In genomic region chr5:61301820-61302563, GRCh38 we compare ENCODE assay signal across 1 cellular context.
TF ChIP-seq lines count a peak whose summit lies in the region.

No MANE protein-coding gene starts in this region.

TF ChIP-seq in HepG2, 621 proteins besides CTCF, POLR2A, EP300 and RAD21 (continued from another document and continues in another):
- TF ChIP-seq ZNF281 (CRISPR knock-in tag; IDR thresholded peaks at IDR 0.05; ENCODE audit: borderline replicate concordance) (no peak), ZNF788 (CRISPR knock-in tag; IDR thresholded peaks at IDR 0.05; ENCODE audit: borderline replicate concordance) (peak; percentile 64; the same call in 1 of the 2 replicates), ZMYM3 (CRISPR knock-in tag; IDR thresholded peaks at IDR 0.05) (0 out of 2 replicates have a peak, but pooled peaks have one; percentile 39), PBX3 (CRISPR knock-in tag; IDR thresholded peaks at IDR 0.05; ENCODE audit: borderline replicate concordance) (no peak), JUND (CRISPR knock-in tag; IDR thresholded peaks at IDR 0.05) (peak; percentile 60; the same call in 1 of the 2 replicates), MAZ (IDR thresholded peaks at IDR 0.05; ENCODE audit: borderline replicate concordance, low read depth, low read length) (no peak), MAZ (CRISPR knock-in tag; IDR thresholded peaks at IDR 0.05; ENCODE audit: low read depth) (0 out of 2 replicates have a peak, but pooled peaks have one; percentile 36), KAT8 (CRISPR knock-in tag; IDR thresholded peaks at IDR 0.05) (peak; percentile 62; the same call in 1 of the 2 replicates), GATAD1 (CRISPR knock-in tag; IDR thresholded peaks at IDR 0.05) (peak; percentile 55; the same call in 1 of the 2 replicates), ZNF230 (CRISPR knock-in tag; IDR thresholded peaks at IDR 0.05) (no peak), RFXAP (CRISPR knock-in tag; IDR thresholded peaks at IDR 0.05; ENCODE audit: borderline replicate concordance) (peak; percentile 39; the same call in 1 of the 2 replicates), NBN (conservative IDR thresholded peaks at IDR 0.05) (no peak), TP53 (CRISPR knock-in tag; conservative IDR thresholded peaks at IDR 0.05) (peak; percentile 95), POGZ (CRISPR knock-in tag; IDR thresholded peaks at IDR 0.05) (peak; percentile 90), FOXO1 (CRISPR knock-in tag; IDR thresholded peaks at IDR 0.05) (no peak; the same call in 1 of the 2 replicates), ZNF547 (CRISPR knock-in tag; IDR thresholded peaks at IDR 0.05) (peak; percentile 60; the same call in 1 of the 2 replicates), WIZ (CRISPR knock-in tag; IDR thresholded peaks at IDR 0.05) (peak; percentile 70; the same call in 1 of the 2 replicates), ZSCAN29 (CRISPR knock-in tag; conservative IDR thresholded peaks at IDR 0.05) (0 out of 2 replicates have a peak, but pooled peaks have one; percentile 52), PHB2 (IDR thresholded peaks at IDR 0.05; ENCODE audit: partially characterized antibody) (no peak), RXRA (CRISPR knock-in tag; IDR thresholded peaks at IDR 0.05) (peak; percentile 82), NR2C2 (CRISPR knock-in tag; IDR thresholded peaks at IDR 0.05; ENCODE audit: borderline replicate concordance) (peak; percentile 57; the same call in 1 of the 2 replicates), GABPB1 (CRISPR knock-in tag; IDR thresholded peaks at IDR 0.05) (peak; percentile 47; the same call in 1 of the 2 replicates), SOX5 (CRISPR knock-in tag; IDR thresholded peaks at IDR 0.05; ENCODE audit: borderline replicate concordance) (peak; percentile 74; the same call in 1 of the 2 replicates)
- TF ChIP-seq, protein P1, sequence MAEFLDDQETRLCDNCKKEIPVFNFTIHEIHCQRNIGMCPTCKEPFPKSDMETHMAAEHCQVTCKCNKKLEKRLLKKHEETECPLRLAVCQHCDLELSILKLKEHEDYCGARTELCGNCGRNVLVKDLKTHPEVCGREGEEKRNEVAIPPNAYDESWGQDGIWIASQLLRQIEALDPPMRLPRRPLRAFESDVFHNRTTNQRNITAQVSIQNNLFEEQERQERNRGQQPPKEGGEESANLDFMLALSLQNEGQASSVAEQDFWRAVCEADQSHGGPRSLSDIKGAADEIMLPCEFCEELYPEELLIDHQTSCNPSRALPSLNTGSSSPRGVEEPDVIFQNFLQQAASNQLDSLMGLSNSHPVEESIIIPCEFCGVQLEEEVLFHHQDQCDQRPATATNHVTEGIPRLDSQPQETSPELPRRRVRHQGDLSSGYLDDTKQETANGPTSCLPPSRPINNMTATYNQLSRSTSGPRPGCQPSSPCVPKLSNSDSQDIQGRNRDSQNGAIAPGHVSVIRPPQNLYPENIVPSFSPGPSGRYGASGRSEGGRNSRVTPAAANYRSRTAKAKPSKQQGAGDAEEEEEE (CRISPR knock-in tag; IDR thresholded peaks at IDR 0.05; ENCODE audit: borderline replicate concordance) = no peak
- TF ChIP-seq, protein P2, sequence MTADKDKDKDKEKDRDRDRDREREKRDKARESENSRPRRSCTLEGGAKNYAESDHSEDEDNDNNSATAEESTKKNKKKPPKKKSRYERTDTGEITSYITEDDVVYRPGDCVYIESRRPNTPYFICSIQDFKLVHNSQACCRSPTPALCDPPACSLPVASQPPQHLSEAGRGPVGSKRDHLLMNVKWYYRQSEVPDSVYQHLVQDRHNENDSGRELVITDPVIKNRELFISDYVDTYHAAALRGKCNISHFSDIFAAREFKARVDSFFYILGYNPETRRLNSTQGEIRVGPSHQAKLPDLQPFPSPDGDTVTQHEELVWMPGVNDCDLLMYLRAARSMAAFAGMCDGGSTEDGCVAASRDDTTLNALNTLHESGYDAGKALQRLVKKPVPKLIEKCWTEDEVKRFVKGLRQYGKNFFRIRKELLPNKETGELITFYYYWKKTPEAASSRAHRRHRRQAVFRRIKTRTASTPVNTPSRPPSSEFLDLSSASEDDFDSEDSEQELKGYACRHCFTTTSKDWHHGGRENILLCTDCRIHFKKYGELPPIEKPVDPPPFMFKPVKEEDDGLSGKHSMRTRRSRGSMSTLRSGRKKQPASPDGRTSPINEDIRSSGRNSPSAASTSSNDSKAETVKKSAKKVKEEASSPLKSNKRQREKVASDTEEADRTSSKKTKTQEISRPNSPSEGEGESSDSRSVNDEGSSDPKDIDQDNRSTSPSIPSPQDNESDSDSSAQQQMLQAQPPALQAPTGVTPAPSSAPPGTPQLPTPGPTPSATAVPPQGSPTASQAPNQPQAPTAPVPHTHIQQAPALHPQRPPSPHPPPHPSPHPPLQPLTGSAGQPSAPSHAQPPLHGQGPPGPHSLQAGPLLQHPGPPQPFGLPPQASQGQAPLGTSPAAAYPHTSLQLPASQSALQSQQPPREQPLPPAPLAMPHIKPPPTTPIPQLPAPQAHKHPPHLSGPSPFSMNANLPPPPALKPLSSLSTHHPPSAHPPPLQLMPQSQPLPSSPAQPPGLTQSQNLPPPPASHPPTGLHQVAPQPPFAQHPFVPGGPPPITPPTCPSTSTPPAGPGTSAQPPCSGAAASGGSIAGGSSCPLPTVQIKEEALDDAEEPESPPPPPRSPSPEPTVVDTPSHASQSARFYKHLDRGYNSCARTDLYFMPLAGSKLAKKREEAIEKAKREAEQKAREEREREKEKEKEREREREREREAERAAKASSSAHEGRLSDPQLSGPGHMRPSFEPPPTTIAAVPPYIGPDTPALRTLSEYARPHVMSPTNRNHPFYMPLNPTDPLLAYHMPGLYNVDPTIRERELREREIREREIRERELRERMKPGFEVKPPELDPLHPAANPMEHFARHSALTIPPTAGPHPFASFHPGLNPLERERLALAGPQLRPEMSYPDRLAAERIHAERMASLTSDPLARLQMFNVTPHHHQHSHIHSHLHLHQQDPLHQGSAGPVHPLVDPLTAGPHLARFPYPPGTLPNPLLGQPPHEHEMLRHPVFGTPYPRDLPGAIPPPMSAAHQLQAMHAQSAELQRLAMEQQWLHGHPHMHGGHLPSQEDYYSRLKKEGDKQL (CRISPR knock-in tag; IDR thresholded peaks at IDR 0.05; ENCODE audit: low read depth) = 0 out of 2 replicates have a peak, but pooled peaks have one; percentile 60
- TF ChIP-seq, protein P3, sequence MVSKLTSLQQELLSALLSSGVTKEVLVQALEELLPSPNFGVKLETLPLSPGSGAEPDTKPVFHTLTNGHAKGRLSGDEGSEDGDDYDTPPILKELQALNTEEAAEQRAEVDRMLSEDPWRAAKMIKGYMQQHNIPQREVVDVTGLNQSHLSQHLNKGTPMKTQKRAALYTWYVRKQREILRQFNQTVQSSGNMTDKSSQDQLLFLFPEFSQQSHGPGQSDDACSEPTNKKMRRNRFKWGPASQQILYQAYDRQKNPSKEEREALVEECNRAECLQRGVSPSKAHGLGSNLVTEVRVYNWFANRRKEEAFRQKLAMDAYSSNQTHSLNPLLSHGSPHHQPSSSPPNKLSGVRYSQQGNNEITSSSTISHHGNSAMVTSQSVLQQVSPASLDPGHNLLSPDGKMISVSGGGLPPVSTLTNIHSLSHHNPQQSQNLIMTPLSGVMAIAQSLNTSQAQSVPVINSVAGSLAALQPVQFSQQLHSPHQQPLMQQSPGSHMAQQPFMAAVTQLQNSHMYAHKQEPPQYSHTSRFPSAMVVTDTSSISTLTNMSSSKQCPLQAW (CRISPR knock-in tag; IDR thresholded peaks at IDR 0.05) = 0 out of 2 replicates have a peak, but pooled peaks have one; percentile 44
- TF ChIP-seq, protein P4, sequence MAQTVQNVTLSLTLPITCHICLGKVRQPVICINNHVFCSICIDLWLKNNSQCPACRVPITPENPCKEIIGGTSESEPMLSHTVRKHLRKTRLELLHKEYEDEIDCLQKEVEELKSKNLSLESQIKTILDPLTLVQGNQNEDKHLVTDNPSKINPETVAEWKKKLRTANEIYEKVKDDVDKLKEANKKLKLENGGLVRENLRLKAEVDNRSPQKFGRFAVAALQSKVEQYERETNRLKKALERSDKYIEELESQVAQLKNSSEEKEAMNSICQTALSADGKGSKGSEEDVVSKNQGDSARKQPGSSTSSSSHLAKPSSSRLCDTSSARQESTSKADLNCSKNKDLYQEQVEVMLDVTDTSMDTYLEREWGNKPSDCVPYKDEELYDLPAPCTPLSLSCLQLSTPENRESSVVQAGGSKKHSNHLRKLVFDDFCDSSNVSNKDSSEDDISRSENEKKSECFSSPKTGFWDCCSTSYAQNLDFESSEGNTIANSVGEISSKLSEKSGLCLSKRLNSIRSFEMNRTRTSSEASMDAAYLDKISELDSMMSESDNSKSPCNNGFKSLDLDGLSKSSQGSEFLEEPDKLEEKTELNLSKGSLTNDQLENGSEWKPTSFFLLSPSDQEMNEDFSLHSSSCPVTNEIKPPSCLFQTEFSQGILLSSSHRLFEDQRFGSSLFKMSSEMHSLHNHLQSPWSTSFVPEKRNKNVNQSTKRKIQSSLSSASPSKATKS (CRISPR knock-in tag; IDR thresholded peaks at IDR 0.05) = no peak
- TF ChIP-seq, protein P5, sequence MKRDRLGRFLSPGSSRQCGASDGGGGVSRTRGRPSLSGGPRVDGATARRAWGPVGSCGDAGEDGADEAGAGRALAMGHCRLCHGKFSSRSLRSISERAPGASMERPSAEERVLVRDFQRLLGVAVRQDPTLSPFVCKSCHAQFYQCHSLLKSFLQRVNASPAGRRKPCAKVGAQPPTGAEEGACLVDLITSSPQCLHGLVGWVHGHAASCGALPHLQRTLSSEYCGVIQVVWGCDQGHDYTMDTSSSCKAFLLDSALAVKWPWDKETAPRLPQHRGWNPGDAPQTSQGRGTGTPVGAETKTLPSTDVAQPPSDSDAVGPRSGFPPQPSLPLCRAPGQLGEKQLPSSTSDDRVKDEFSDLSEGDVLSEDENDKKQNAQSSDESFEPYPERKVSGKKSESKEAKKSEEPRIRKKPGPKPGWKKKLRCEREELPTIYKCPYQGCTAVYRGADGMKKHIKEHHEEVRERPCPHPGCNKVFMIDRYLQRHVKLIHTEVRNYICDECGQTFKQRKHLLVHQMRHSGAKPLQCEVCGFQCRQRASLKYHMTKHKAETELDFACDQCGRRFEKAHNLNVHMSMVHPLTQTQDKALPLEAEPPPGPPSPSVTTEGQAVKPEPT (CRISPR knock-in tag; IDR thresholded peaks at IDR 0.05; ENCODE audit: low read depth) = no peak
- TF ChIP-seq, protein P6, sequence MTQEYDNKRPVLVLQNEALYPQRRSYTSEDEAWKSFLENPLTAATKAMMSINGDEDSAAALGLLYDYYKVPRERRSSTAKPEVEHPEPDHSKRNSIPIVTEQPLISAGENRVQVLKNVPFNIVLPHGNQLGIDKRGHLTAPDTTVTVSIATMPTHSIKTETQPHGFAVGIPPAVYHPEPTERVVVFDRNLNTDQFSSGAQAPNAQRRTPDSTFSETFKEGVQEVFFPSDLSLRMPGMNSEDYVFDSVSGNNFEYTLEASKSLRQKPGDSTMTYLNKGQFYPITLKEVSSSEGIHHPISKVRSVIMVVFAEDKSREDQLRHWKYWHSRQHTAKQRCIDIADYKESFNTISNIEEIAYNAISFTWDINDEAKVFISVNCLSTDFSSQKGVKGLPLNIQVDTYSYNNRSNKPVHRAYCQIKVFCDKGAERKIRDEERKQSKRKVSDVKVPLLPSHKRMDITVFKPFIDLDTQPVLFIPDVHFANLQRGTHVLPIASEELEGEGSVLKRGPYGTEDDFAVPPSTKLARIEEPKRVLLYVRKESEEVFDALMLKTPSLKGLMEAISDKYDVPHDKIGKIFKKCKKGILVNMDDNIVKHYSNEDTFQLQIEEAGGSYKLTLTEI (CRISPR knock-in tag; conservative IDR thresholded peaks at IDR 0.05) = no peak
- TF ChIP-seq, protein P7, sequence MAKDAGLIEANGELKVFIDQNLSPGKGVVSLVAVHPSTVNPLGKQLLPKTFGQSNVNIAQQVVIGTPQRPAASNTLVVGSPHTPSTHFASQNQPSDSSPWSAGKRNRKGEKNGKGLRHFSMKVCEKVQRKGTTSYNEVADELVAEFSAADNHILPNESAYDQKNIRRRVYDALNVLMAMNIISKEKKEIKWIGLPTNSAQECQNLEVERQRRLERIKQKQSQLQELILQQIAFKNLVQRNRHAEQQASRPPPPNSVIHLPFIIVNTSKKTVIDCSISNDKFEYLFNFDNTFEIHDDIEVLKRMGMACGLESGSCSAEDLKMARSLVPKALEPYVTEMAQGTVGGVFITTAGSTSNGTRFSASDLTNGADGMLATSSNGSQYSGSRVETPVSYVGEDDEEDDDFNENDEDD (CRISPR knock-in tag; IDR thresholded peaks at IDR 0.05; ENCODE audit: borderline replicate concordance) = peak; percentile 40; the same call in 1 of the 2 replicates
- TF ChIP-seq, protein P8, sequence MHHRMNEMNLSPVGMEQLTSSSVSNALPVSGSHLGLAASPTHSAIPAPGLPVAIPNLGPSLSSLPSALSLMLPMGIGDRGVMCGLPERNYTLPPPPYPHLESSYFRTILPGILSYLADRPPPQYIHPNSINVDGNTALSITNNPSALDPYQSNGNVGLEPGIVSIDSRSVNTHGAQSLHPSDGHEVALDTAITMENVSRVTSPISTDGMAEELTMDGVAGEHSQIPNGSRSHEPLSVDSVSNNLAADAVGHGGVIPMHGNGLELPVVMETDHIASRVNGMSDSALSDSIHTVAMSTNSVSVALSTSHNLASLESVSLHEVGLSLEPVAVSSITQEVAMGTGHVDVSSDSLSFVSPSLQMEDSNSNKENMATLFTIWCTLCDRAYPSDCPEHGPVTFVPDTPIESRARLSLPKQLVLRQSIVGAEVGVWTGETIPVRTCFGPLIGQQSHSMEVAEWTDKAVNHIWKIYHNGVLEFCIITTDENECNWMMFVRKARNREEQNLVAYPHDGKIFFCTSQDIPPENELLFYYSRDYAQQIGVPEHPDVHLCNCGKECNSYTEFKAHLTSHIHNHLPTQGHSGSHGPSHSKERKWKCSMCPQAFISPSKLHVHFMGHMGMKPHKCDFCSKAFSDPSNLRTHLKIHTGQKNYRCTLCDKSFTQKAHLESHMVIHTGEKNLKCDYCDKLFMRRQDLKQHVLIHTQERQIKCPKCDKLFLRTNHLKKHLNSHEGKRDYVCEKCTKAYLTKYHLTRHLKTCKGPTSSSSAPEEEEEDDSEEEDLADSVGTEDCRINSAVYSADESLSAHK (CRISPR knock-in tag; IDR thresholded peaks at IDR 0.05; ENCODE audit: borderline replicate concordance) = no peak
